ENCODE assay signal across 1 cellular context in genomic region chr7:84372712-84373111, GRCh38.
TF ChIP-seq lines count a peak whose summit lies in the region.

No MANE protein-coding gene starts in this region.

TF ChIP-seq in SK-N-SH, 30 proteins besides CTCF, POLR2A, EP300 and RAD21 (continued from another document):
- no peak for TF ChIP-seq REST (IDR thresholded peaks at IDR 0.05; ENCODE audit: low read depth, low read length)
